Comparison of ENCODE assay signal across 25 cellular contexts in genomic region chr6:165829376-165829775, GRCh38.
DNase-seq lines count a peak whose midpoint lies in the region; ATAC-seq, FAIRE-seq and TF ChIP-seq lines count a peak whose summit lies in the region.
"Had no signal": no experiment of that assay in that cellular context is flagged by ENCODE, and none has a peak within 500 bp of the region (broad histone marks: within the 10 kb centered on the region; RNA-seq: fewer than 3 reads in every experiment).

No MANE protein-coding gene starts in this region.

- H3K4me3 ChIP-seq in H1 (ENCODE audit: extremely low read depth in 1 of 4, insufficient read depth in 2 of 4, low read depth in 3 of 4, low read length in 4 of 4) (no peak overlapping the region), mesendoderm (ENCODE audit: low read length) (no peak overlapping the region)
- H3K4me3 ChIP-seq: BLaER1 had no signal

- no peaks in the 10 kb centered on the region for H3K9me3 ChIP-seq in H1 (ENCODE audit: insufficient read depth in 2 of 2, low read depth in 1 of 2, low read length in 1 of 2)
- H3K9me3 ChIP-seq: BE2C had no signal

- H3K18ac ChIP-seq in H1 (ENCODE audit: extremely low read depth, low read length), result no peak overlapping the region
- no peak overlapping the region for H3K18ac ChIP-seq in mesendoderm (ENCODE audit: low read length)

- H3K36me3 ChIP-seq in H1 (ENCODE audit: control insufficient read depth in 2 of 4, insufficient read depth in 4 of 4, low read length in 3 of 4) (no peaks in the 10 kb centered on the region), mesendoderm (ENCODE audit: control insufficient read depth, insufficient read depth, low read length) (no peaks in the 10 kb centered on the region)
- H3K36me3 ChIP-seq: BE2C, BLaER1 had no signal

- H4K20me1 ChIP-seq in H1 (replicated peaks in 1 of 2; ENCODE audit: control insufficient read depth in 1 of 2, insufficient read depth in 2 of 2, low read length in 2 of 2), result no peaks in the 10 kb centered on the region
- H4K20me1 ChIP-seq: BLaER1 had no signal

- no peak for TF ChIP-seq POLR2A in H1 (IDR thresholded peaks at IDR 0.05; ENCODE audit: control extremely low read depth in 1 of 2, low read depth in 2 of 2, low read length in 2 of 2)

- TF ChIP-seq EP300 in H1 (IDR thresholded peaks at IDR 0.05; ENCODE audit: borderline replicate concordance in 1 of 2, low read depth in 2 of 2, low read length in 2 of 2), result no peak

- H4K5ac ChIP-seq in H1 (ENCODE audit: insufficient read length, low read depth, low read length), result no peak overlapping the region
- no peak overlapping the region for H4K5ac ChIP-seq in mesendoderm (ENCODE audit: low read length)

- no peak for TF ChIP-seq CTCF in H1 (IDR thresholded peaks at IDR 0.05; ENCODE audit: control extremely low read depth in 1 of 3, insufficient read depth in 1 of 3, low read depth in 1 of 3, low read length in 3 of 3)
- TF ChIP-seq CTCF in osteocyte (IDR thresholded peaks at IDR 0.05), result no peak

- H3K79me1 ChIP-seq in H1 (ENCODE audit: low read depth, low read length), result no peaks in the 10 kb centered on the region
- no peaks in the 10 kb centered on the region for H3K79me1 ChIP-seq in mesendoderm (ENCODE audit: low read length)

- H3K9ac ChIP-seq in H1 (replicated peaks in 1 of 4; ENCODE audit: extremely low read depth in 1 of 4, low read depth in 3 of 4, low read length in 3 of 4) (no peak overlapping the region), mesendoderm (ENCODE audit: low read length) (no peak overlapping the region)
- H3K9ac ChIP-seq: BLaER1 had no signal

- H3K4me2 ChIP-seq in H1 (ENCODE audit: insufficient read depth in 1 of 2, low read depth in 2 of 2, low read length in 2 of 2), result no peak overlapping the region
- no peak overlapping the region for H3K4me2 ChIP-seq in mesendoderm (ENCODE audit: low read length)

- no peak overlapping the region for H2BK20ac ChIP-seq in H1 (ENCODE audit: low read length)

- H3K4ac ChIP-seq in H1 (replicated peaks; ENCODE audit: insufficient read length, low read depth, low read length), result no peak overlapping the region
- H3K4ac ChIP-seq in mesendoderm (ENCODE audit: low read depth, low read length), result no peak overlapping the region

- 98% methylated on average over 6 of the region's 6 CpGs; no CpG with 5 or more reads in 1 of the 2 experiments for WGBS in H1 (ENCODE audit: extremely low coverage in 1 of 2, insufficient coverage in 1 of 2, insufficient read length in 1 of 2, insufficient replicate concordance in 2 of 2, low coverage in 1 of 2, low lambda C conversion rate in 2 of 2, missing lambda C conversion rate in 1 of 2), 2 experiments
- no CpG with 5 or more reads among the region's 6 CpGs for WGBS in mesendoderm (ENCODE audit: extremely low coverage, insufficient coverage, low lambda C conversion rate)

- H3K27me3 ChIP-seq in H1 (replicated peaks in 1 of 4; ENCODE audit: control insufficient read depth in 3 of 4, extremely low read depth in 1 of 4, insufficient read depth in 3 of 4, low read length in 3 of 4), result no peaks in the 10 kb centered on the region; a peak in 2 of 7 replicates
- H3K27me3 ChIP-seq in mesendoderm (ENCODE audit: insufficient read depth, low read length, poor library complexity), result no peaks in the 10 kb centered on the region
- H3K27me3 ChIP-seq: BE2C, BLaER1 had no signal

- no peak for FAIRE-seq in H1 (lab: Jason Lieb, UNC)
- FAIRE-seq: A204.1, GM12891, GM19239 had no signal

- no peak overlapping the region for H3K56ac ChIP-seq in H1 (replicated peaks; ENCODE audit: insufficient read length, low read depth, low read length)
- no peak overlapping the region for H3K56ac ChIP-seq in mesendoderm (ENCODE audit: low read length)

- H4K91ac ChIP-seq in H1 (replicated peaks; ENCODE audit: insufficient read length, low read length), result no peak overlapping the region

- H2AFZ ChIP-seq in H1 (ENCODE audit: low read length), result no peak overlapping the region

- TF ChIP-seq RAD21 in H1 (IDR thresholded peaks at IDR 0.05 in 1 of 2, conservative IDR thresholded peaks at IDR 0.05 in 1 of 2; ENCODE audit: low read depth in 2 of 2, low read length in 2 of 2), result no peak

- H2BK12ac ChIP-seq in H1 (ENCODE audit: low read depth, low read length), result no peak overlapping the region

- H4K8ac ChIP-seq in H1 (ENCODE audit: extremely low read depth, insufficient read depth, low read length) (no peak overlapping the region), mesendoderm (ENCODE audit: low read depth, low read length) (no peak overlapping the region)

- H2BK15ac ChIP-seq in H1 (ENCODE audit: low read length) (peak overlapping the region; percentile 13; the same call in 1 of the 2 replicates), mesendoderm (replicated peaks; ENCODE audit: low read depth) (no peak overlapping the region)

- H3K27me3 Mint-ChIP-seq in osteocyte (ENCODE audit: unreplicated experiment), result peaks cover 2% of the 10 kb centered on the region
- H3K27me3 Mint-ChIP-seq: CD4-positive, CD25-positive, alpha-beta regulatory T cell had no signal

- CTCF ChIA-PET in H1 (lab: Charles Lee; ENCODE audit: partially characterized antibody), result interaction anchor here (0.7 to 3.1 kb wide), 6 partner anchors 13 to 100 kb away, joined by 3 to 14 read pairs (median 4); no protein-coding TSS in a partner anchor

- H3K27ac ChIP-seq in H1 (ENCODE audit: low read depth, low read length) (no peak overlapping the region), mesendoderm (ENCODE audit: low read depth, low read length) (no peak overlapping the region)
- H3K27ac ChIP-seq: BLaER1 had no signal

- H3K4me1 Mint-ChIP-seq in osteocyte (ENCODE audit: unreplicated experiment), result no peaks in the 10 kb centered on the region
- H3K4me1 Mint-ChIP-seq: CD14-positive monocyte had no signal

- no peak overlapping the region for H3K14ac ChIP-seq in H1 (ENCODE audit: insufficient read length)

- H3K79me2 ChIP-seq in H1 (ENCODE audit: control insufficient read depth in 1 of 2, insufficient read depth in 2 of 2, low read length in 2 of 2), result no peaks in the 10 kb centered on the region
- H3K79me2 ChIP-seq in mesendoderm (ENCODE audit: control insufficient read depth, insufficient read depth, low read length), result no peaks in the 10 kb centered on the region

- no peaks in the 10 kb centered on the region for H3K4me1 ChIP-seq in H1 (replicated peaks in 1 of 4; ENCODE audit: control insufficient read depth in 3 of 4, insufficient read depth in 4 of 4, low read length in 3 of 4)
- H3K4me1 ChIP-seq in mesendoderm (ENCODE audit: control insufficient read depth, low read depth, low read length), result no peaks in the 10 kb centered on the region
- H3K4me1 ChIP-seq: BE2C had no signal

- H3K23me2 ChIP-seq in H1 (ENCODE audit: low read depth, low read length), result no peaks in the 10 kb centered on the region

- no peaks in the 10 kb centered on the region for H3K36me3 Mint-ChIP-seq in osteocyte (ENCODE audit: unreplicated experiment)
- H3K36me3 Mint-ChIP-seq: CD14-positive monocyte; CD4-positive, alpha-beta memory T cell; CD4-positive, CD25-positive, alpha-beta regulatory T cell; CD8-positive, alpha-beta memory T cell had no signal

- no peak overlapping the region for H3K23ac ChIP-seq in H1 (ENCODE audit: insufficient read length)
- H3K23ac ChIP-seq in mesendoderm (ENCODE audit: low read length), result no peak overlapping the region

- ATAC-seq in HG03442 (IDR thresholded peaks at IDR 0.05; ENCODE audit: unreplicated experiment), result no peak

- H3K27ac Mint-ChIP-seq in osteocyte (ENCODE audit: unreplicated experiment), result no peak overlapping the region
- H3K27ac Mint-ChIP-seq: CD14-positive monocyte; CD4-positive, alpha-beta memory T cell; CD4-positive, CD25-positive, alpha-beta regulatory T cell; CD8-positive, alpha-beta memory T cell had no signal

- H2AK5ac ChIP-seq in H1 (ENCODE audit: low read depth, low read length) (no peak overlapping the region), mesendoderm (ENCODE audit: low read length) (no peak overlapping the region)

- no peaks in the 10 kb centered on the region for H3K9me3 Mint-ChIP-seq in osteocyte (ENCODE audit: unreplicated experiment)
- H3K9me3 Mint-ChIP-seq: CD14-positive monocyte; CD8-positive, alpha-beta memory T cell had no signal

- no peak for DNase-seq in H1 (ENCODE audit: low read depth in 1 of 2, low spot score in 2 of 2)
- peak; percentile 65 for DNase-seq in osteocyte (ENCODE audit: extremely low spot score, unreplicated experiment)
- DNase-seq in mesendoderm, result no peak
- no peak for DNase-seq in cortex of kidney (lab: John Stamatoyannopoulos, UW)
- DNase-seq: 8988T; ACHN; BE2C; C1 segment of cervical spinal cord; CD4-positive, alpha-beta memory T cell; CD4-positive, CD25-positive, alpha-beta regulatory T cell; CD8-positive, alpha-beta memory T cell; COR-L47; DMS 273 treated with DMSO at 0.1 percent for 48 hours; DMS153; DMS53; DMS79; DND-41; EL; GDM1 had no signal

- H2BK120ac ChIP-seq in H1 (replicated peaks; ENCODE audit: low read depth, low read length), result no peak overlapping the region
- H2BK120ac ChIP-seq in mesendoderm (ENCODE audit: low read depth, low read length), result no peak overlapping the region

- H2BK5ac ChIP-seq in H1 (ENCODE audit: low read depth, low read length) (no peak overlapping the region), mesendoderm (ENCODE audit: low read length) (no peak overlapping the region)

- POLR2A ChIA-PET in H1 (lab: Charles Lee; ENCODE audit: partially characterized antibody), result no interaction called here

- no peak overlapping the region for H3K4me3 Mint-ChIP-seq in osteocyte (ENCODE audit: unreplicated experiment)
- H3K4me3 Mint-ChIP-seq: CD14-positive monocyte; CD4-positive, alpha-beta memory T cell; CD4-positive, CD25-positive, alpha-beta regulatory T cell; CD8-positive, alpha-beta memory T cell had no signal

TF ChIP-seq in H1, 55 proteins besides CTCF, POLR2A, EP300 and RAD21:
- no peak for TF ChIP-seq NANOG (IDR thresholded peaks at IDR 0.05; ENCODE audit: insufficient read depth, low read depth, low read length, poor library complexity, severe bottlenecking)
